ENCODE assay signal across 15 cellular contexts in genomic region chr17:46043606-46044005, GRCh38. TPM values are rescaled to one million over a fixed set of nuclear protein-coding genes. Genes with fewer than 3 reads are reported as not detected.
DNase-seq lines count a peak whose midpoint lies in the region; ATAC-seq and TF ChIP-seq lines count a peak whose summit lies in the region.
"Had no signal": no experiment of that assay in that cellular context is flagged by ENCODE, and none has a peak within 500 bp of the region (broad histone marks: within the 10 kb centered on the region; RNA-seq: fewer than 3 reads in every experiment).

No MANE protein-coding gene starts in this region.

- TF ChIP-seq CTCF in suprapubic skin (IDR thresholded peaks at IDR 0.05), result no peak
- TF ChIP-seq CTCF in BE2C (IDR thresholded peaks at IDR 0.05; ENCODE audit: low read depth, low read length), result no peak

- no peaks in the 10 kb centered on the region for H3K27me3 Mint-ChIP-seq in activated naive CD8-positive, alpha-beta T cell treated with anti-CD3 and anti-CD28 coated beads for 36 hours
- H3K27me3 Mint-ChIP-seq in memory B cell, result no peaks in the 10 kb centered on the region

- 90% methylated on average over 3 of the region's 3 CpGs for WGBS in suprapubic skin

- H3K27me3 ChIP-seq in subcutaneous abdominal adipose tissue (ENCODE audit: control insufficient read depth in 5 of 5, insufficient read depth in 4 of 5, low read length in 5 of 5) (no peaks in the 10 kb centered on the region), suprapubic skin (no peaks in the 10 kb centered on the region), BE2C (no peaks in the 10 kb centered on the region)

- H3K4me1 ChIP-seq in subcutaneous abdominal adipose tissue (ENCODE audit: control insufficient read depth in 5 of 5, insufficient read depth in 5 of 5, low read length in 5 of 5), result peaks cover 2 to 30% (median 18%) of the 10 kb centered on the region in 5 donors
- peaks cover 12% of the 10 kb centered on the region for H3K4me1 ChIP-seq in suprapubic skin
- no peaks in the 10 kb centered on the region for H3K4me1 ChIP-seq in BE2C

- H3K9me3 ChIP-seq in subcutaneous abdominal adipose tissue (ENCODE audit: control insufficient read depth in 5 of 5, low read length in 5 of 5) (no peaks in the 10 kb centered on the region), suprapubic skin (no peaks in the 10 kb centered on the region), BE2C (no peaks in the 10 kb centered on the region)

- peaks cover 23 to 58% (median 34%) of the 10 kb centered on the region in 5 donors for H3K36me3 ChIP-seq in subcutaneous abdominal adipose tissue (ENCODE audit: control insufficient read depth in 5 of 5, insufficient read depth in 5 of 5, low read length in 5 of 5)
- H3K36me3 ChIP-seq in suprapubic skin, result peaks cover 49% of the 10 kb centered on the region
- peaks cover 66% of the 10 kb centered on the region for H3K36me3 ChIP-seq in BE2C

- no peak for TF ChIP-seq EP300 in suprapubic skin (IDR thresholded peaks at IDR 0.05)

- peaks cover 24% of the 10 kb centered on the region for H3K4me1 Mint-ChIP-seq in activated naive CD8-positive, alpha-beta T cell treated with anti-CD3 and anti-CD28 coated beads for 36 hours
- peaks cover 9% of the 10 kb centered on the region for H3K4me1 Mint-ChIP-seq in memory B cell

- H3K9ac ChIP-seq in subcutaneous abdominal adipose tissue (ENCODE audit: low read length in 5 of 5), result peak overlapping the region in 2 of 5 donors; percentile 13 to 33

- H3K27ac Mint-ChIP-seq in activated naive CD8-positive, alpha-beta T cell treated with anti-CD3 and anti-CD28 coated beads for 36 hours, result peak overlapping the region; percentile 66
- H3K27ac Mint-ChIP-seq in memory B cell, result peak overlapping the region; percentile 58
- H3K27ac Mint-ChIP-seq: activated naive CD4-positive, alpha-beta T cell treated with anti-CD3 and anti-CD28 coated beads for 36 hours had no signal

- TF ChIP-seq POLR2A in suprapubic skin (IDR thresholded peaks at IDR 0.05), result no peak

- peak; percentile 18 for DNase-seq in NCI-H2029 treated with DMSO at 0.1 percent for 48 hours (lab: John Stamatoyannopoulos, UW)
- no peak for DNase-seq in NCI-H2029 (lab: John Stamatoyannopoulos, UW)
- DNase-seq in activated naive CD8-positive, alpha-beta T cell treated with anti-CD3 and anti-CD28 coated beads for 36 hours, result no peak
- no peak for DNase-seq in memory B cell (ENCODE audit: low spot score in 2 of 2)
- DNase-seq in suprapubic skin (ENCODE audit: low spot score in 2 of 2), result no peak
- DNase-seq in NCI-H2081 (lab: John Stamatoyannopoulos, UW), result no peak
- no peak for DNase-seq in BE2C

- H3K4me3 ChIP-seq in subcutaneous abdominal adipose tissue (ENCODE audit: low read depth in 1 of 5, low read length in 5 of 5) (no peak overlapping the region), suprapubic skin (no peak overlapping the region), BE2C (ENCODE audit: low read depth, low read length) (no peak overlapping the region)

- ATAC-seq in memory B cell (ENCODE audit: low read depth), result no peak

- H3K9me3 Mint-ChIP-seq in activated naive CD8-positive, alpha-beta T cell treated with anti-CD3 and anti-CD28 coated beads for 36 hours, result no peaks in the 10 kb centered on the region
- H3K9me3 Mint-ChIP-seq in memory B cell, result no peaks in the 10 kb centered on the region
- H3K9me3 Mint-ChIP-seq: activated naive CD4-positive, alpha-beta T cell treated with anti-CD3 and anti-CD28 coated beads for 36 hours had no signal

- H3K36me3 Mint-ChIP-seq in activated naive CD8-positive, alpha-beta T cell treated with anti-CD3 and anti-CD28 coated beads for 36 hours, result peaks cover 39% of the 10 kb centered on the region
- H3K36me3 Mint-ChIP-seq in memory B cell, result peaks cover 20% of the 10 kb centered on the region

- no peak overlapping the region for H3K4me3 Mint-ChIP-seq in activated naive CD8-positive, alpha-beta T cell treated with anti-CD3 and anti-CD28 coated beads for 36 hours
- no peak overlapping the region for H3K4me3 Mint-ChIP-seq in memory B cell
- H3K4me3 Mint-ChIP-seq: activated naive CD4-positive, alpha-beta T cell treated with anti-CD3 and anti-CD28 coated beads for 36 hours had no signal

- H3K27ac ChIP-seq in subcutaneous abdominal adipose tissue (ENCODE audit: low read depth, low read length) (peak overlapping the region; percentile 42), suprapubic skin (no peak overlapping the region)
- H3K27ac ChIP-seq: 22Rv1 had no signal

RNA-seq across cellular contexts. Expression of gene STH, which starts 44.6 kb away (rescaled TPM):
- not detected for total RNA-seq in activated naive CD8-positive, alpha-beta T cell treated with anti-CD3 and anti-CD28 coated beads for 36 hours
- not detected for total RNA-seq in suprapubic skin
- polyA plus RNA-seq in BE2C (2012; ENCODE audit: insufficient read depth, insufficient read length, low read depth), result not detected
- total RNA-seq: activated naive CD4-positive, alpha-beta T cell treated with anti-CD3 and anti-CD28 coated beads for 36 hours; NCI-H460; right cardiac atrium; RPMI7951; T-helper 2 cell treated with Interferon-gamma antibody and Interleukin-4, amounts not matched to agents 100 ng/mL and 5 ng/mL, for 36 hours had no signal
- polyA plus RNA-seq: esophagus, right cardiac atrium had no signal
